8 cellular contexts compared by ENCODE assay signal in the genomic region with DNA sequence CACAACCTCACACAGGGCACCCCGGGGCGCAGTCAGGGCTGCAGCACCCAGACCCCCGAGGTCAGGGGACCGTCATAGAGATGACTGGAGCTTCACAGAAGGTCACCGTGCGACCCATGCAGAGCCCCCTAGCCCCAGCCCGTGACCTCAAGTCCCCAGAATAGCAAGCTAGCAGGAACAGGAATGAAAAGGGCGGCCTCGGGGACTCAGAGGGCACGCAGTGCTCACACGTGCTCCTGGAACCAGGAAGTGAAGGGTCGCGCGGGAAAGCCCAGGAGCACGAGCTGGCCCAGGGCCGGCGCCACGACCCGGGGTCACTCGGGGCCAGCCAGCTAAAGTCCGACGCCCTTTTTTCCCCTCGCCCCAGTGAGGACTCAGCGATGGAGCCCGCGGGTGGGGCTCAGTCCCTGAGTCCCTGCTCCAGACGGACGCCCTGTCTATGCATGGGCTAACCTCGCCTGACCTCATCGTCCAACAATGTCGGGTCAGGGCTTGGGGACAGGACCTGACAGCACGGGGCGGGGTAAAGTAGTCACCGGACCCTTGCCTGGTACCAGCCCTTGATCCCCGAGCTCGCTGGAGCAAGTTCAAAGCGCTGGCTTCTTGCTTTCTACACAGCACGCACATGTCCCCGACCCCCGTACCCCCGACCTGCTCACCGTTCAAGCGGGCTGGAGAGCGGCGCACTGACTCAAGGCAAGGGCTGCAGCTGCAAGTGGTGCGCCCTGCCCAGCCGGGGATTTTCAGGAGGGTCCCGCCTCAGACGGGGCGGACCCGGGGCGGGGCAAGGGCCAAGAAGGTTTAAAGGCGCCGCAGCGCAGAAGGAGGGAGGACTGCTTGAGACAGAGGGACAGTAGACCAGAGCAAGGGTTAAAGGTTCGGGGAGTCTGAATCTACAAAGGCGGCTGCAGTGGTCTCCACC. TPM values are rescaled to one million over a fixed set of nuclear protein-coding genes. Genes with fewer than 3 reads are reported as not detected.
DNase-seq lines count a peak whose midpoint lies in the region; ATAC-seq and TF ChIP-seq lines count a peak whose summit lies in the region.

A gene (minus strand): TSS at position 717 of the 922 bp plus-strand sequence. CDS start 4,998 bp downstream, outside the sequence.

- peak within 1 kb of the TSS; percentile 87 to 97 (median 92) for H3K4me3 Mint-ChIP-seq in immature natural killer cell

- TF ChIP-seq CTCF in WERI-Rb-1 (IDR thresholded peaks at IDR 0.05; ENCODE audit: low read depth, low read length) (no peak), breast epithelium (IDR thresholded peaks at IDR 0.05) (peak in 1 of 3 donors; percentile 19), spleen (IDR thresholded peaks at IDR 0.05 in 8 of 11, conservative IDR thresholded peaks at IDR 0.05 in 3 of 11) (peak in 2 of 11 experiments; percentile 1 to 13)

- H3K9me3 Mint-ChIP-seq in immature natural killer cell: peaks cover 0 to 2% (median 0%) of the 10 kb centered on the region in 6 donors

- no peaks in the 10 kb centered on the region for H3K9me3 ChIP-seq in WERI-Rb-1 (ENCODE audit: severe bottlenecking)
- H3K9me3 ChIP-seq in breast epithelium: no peaks in the 10 kb centered on the region
- H3K9me3 ChIP-seq in spleen: no peaks in the 10 kb centered on the region

- peak within 1 kb of the TSS; percentile 98 to 100 (median 99) for H3K27ac Mint-ChIP-seq in immature natural killer cell

- H3K27ac ChIP-seq in WERI-Rb-1: peak within 1 kb of the TSS; percentile 60
- H3K27ac ChIP-seq in breast epithelium: peak within 1 kb of the TSS; percentile 98 to 99
- peak within 1 kb of the TSS; percentile 85 to 97 (median 95) for H3K27ac ChIP-seq in spleen

- H3K4me1 ChIP-seq in breast epithelium: peaks cover 10 to 16% of the 10 kb centered on the region in 2 donors
- H3K4me1 ChIP-seq in spleen: peaks cover 37 to 80% (median 53%) of the 10 kb centered on the region in 6 donors

- peak; percentile 98 for TF ChIP-seq POLR2A in GM15510 (IDR thresholded peaks at IDR 0.05; ENCODE audit: borderline replicate concordance, extremely low read depth, insufficient read length)
- TF ChIP-seq POLR2A in breast epithelium (IDR thresholded peaks at IDR 0.05): peak; percentile 86
- peak in 2 of 3 donors; percentile 86 to 99 for TF ChIP-seq POLR2A in spleen (IDR thresholded peaks at IDR 0.05)

- H3K36me3 ChIP-seq in WERI-Rb-1 (peaks cover 60% of the 10 kb centered on the region), breast epithelium (no peaks in the 10 kb centered on the region), spleen (peaks cover 2 to 12% (median 7%) of the 10 kb centered on the region in 6 donors)

- H3K36me3 Mint-ChIP-seq in immature natural killer cell: peaks cover 0 to 3% (median 0%) of the 10 kb centered on the region in 3 donors

- intact Hi-C loops in breast epithelium (cut with DNase I; ENCODE audit: low total_unique reads) (no loop called here), spleen (cut with DNase I; ENCODE audit: low total_unique reads) (no loop called here)

- peaks cover 52 to 57% of the 10 kb centered on the region in 2 donors for H3K4me1 Mint-ChIP-seq in immature natural killer cell

- H3K27me3 Mint-ChIP-seq in immature natural killer cell (ENCODE audit: low read depth in 3 of 3): peaks cover 25 to 35% (median 31%) of the 10 kb centered on the region in 3 donors

- H3K4me3 ChIP-seq in WERI-Rb-1 (ENCODE audit: low read depth, low read length) (peak within 1 kb of the TSS; percentile 62), breast epithelium (peak within 1 kb of the TSS; percentile 87 to 96 (median 95)), spleen (peak within 1 kb of the TSS; percentile 76 to 100 (median 94))

- peak; percentile 31 for DNase-seq in NCI-H146 treated with DMSO at 0.1 percent for 48 hours (lab: John Stamatoyannopoulos, UW; ENCODE audit: unreplicated experiment)
- peak; percentile 98 for DNase-seq in WERI-Rb-1
- DNase-seq in breast epithelium (ENCODE audit: low spot score in 2 of 2): peak; percentile 85 to 93
- peak; percentile 86 to 89 (median 87) for DNase-seq in immature natural killer cell
- peak; percentile 97 for DNase-seq in spleen
- DNase-seq in NCI-H345 treated with DMSO at 0.1 percent for 48 hours (lab: John Stamatoyannopoulos, UW; ENCODE audit: unreplicated experiment): no peak

- H3K27me3 ChIP-seq in WERI-Rb-1 (ENCODE audit: insufficient read depth, low read depth, severe bottlenecking) (no peaks in the 10 kb centered on the region), breast epithelium (no peaks in the 10 kb centered on the region), spleen (replicated peaks in 1 of 7) (no peaks in the 10 kb centered on the region)

- peak; percentile 64 for ATAC-seq in HG02759 (IDR thresholded peaks at IDR 0.05; ENCODE audit: unreplicated experiment)

- 0 to 2% (median 0%) methylated on average over 26 to 57 of the region's 57 CpGs for WGBS in spleen, 5 donors

RNA-seq across cellular contexts. Expression of the gene that starts here (rescaled TPM):
- total RNA-seq in breast epithelium: 100 to 1,000 TPM; 195 to 259 (median 231) TPM
- 1,000 to 10,000 TPM in 2 of 3 donors, 100 to 1,000 TPM in 1; 660 to 1,369 (median 1,251) TPM for polyA plus RNA-seq in immature natural killer cell
- 100 to 1,000 TPM; 341 to 505 (median 407) TPM for total RNA-seq in spleen
- 100 to 1,000 TPM; 351 to 525 (median 475) TPM for polyA plus RNA-seq in spleen
